ENCODE assay signal across 7 cellular contexts in genomic region chr1:160646711-160647328, GRCh38. TPM values are rescaled to one million over a fixed set of nuclear protein-coding genes. Genes with fewer than 3 reads are reported as not detected.
DNase-seq lines count a peak whose midpoint lies in the region; ATAC-seq and TF ChIP-seq lines count a peak whose summit lies in the region.

Gene SLAMF1 (minus strand): TSS chr1:160647044. CDS start chr1:160646945, 99 bp downstream.

- peak; percentile 95 for TF ChIP-seq POLR2A in GM18951 (IDR thresholded peaks at IDR 0.05; ENCODE audit: extremely low read depth, insufficient read depth, insufficient read length)

- intact Hi-C loops in PC-3 (cut with micrococcal nuclease), result no loop called here

- no peak for TF ChIP-seq CTCF in PC-3 (conservative IDR thresholded peaks at IDR 0.05; ENCODE audit: low read depth, low read length)

- H3K27me3 ChIP-seq in mucosa of rectum (ENCODE audit: control insufficient read depth in 2 of 2, insufficient read depth in 2 of 2, low read length in 2 of 2), result no peaks in the 10 kb centered on the region
- H3K27me3 ChIP-seq in PC-3 (ENCODE audit: low read length), result peaks cover 93% of the 10 kb centered on the region

- H3K4me1 ChIP-seq in mucosa of rectum (ENCODE audit: control insufficient read depth in 2 of 2, insufficient read depth in 2 of 2, low read length in 2 of 2) (peaks cover 0 to 4% of the 10 kb centered on the region in 2 donors), PC-3 (ENCODE audit: insufficient read depth, low read length) (no peaks in the 10 kb centered on the region)

- POLR2A ChIA-PET in PC-3 (lab: Charles Lee; ENCODE audit: unreplicated experiment), result no interaction called here

- ATAC-seq in HG02970 (IDR thresholded peaks at IDR 0.05; ENCODE audit: low FRiP score, unreplicated experiment), result peak; percentile 41
- ATAC-seq in PC-3, result no peak

- no peaks in the 10 kb centered on the region for H3K9me2 ChIP-seq in PC-3 (replicated peaks; ENCODE audit: low read length)

- no peak within 1 kb of the TSS for H2AFZ ChIP-seq in PC-3 (ENCODE audit: low read length)

- no peak within 1 kb of the TSS for H3K4me2 ChIP-seq in PC-3 (ENCODE audit: low read length)

- H3K9ac ChIP-seq in mucosa of rectum (ENCODE audit: low read depth in 1 of 2, low read length in 2 of 2), result peak within 1 kb of the TSS; percentile 21 to 48
- H3K9ac ChIP-seq in PC-3 (ENCODE audit: low read length), result no peak within 1 kb of the TSS

- in situ Hi-C loops in GM18951 (cut with MboI; ENCODE audit: low sequenced_read_pairs, unreplicated experiment), result no loop called here

- CTCF ChIA-PET in PC-3 (lab: Charles Lee), result no interaction called here

- H3K27ac ChIP-seq in mucosa of rectum (ENCODE audit: low read depth in 2 of 2, low read length in 2 of 2), result peak within 1 kb of the TSS; percentile 26 to 62
- no peak within 1 kb of the TSS for H3K27ac ChIP-seq in PC-3 (ENCODE audit: low read length)

- peak; percentile 57 for DNase-seq in UCSD-AML1 (lab: John Stamatoyannopoulos, UW; ENCODE audit: unreplicated experiment)
- no peak for DNase-seq in putamen (ENCODE audit: low spot score)
- DNase-seq in germinal center (ENCODE audit: low spot score), result no peak
- DNase-seq in PC-3, result no peak

- H4K20me1 ChIP-seq in PC-3 (ENCODE audit: low read length), result no peaks in the 10 kb centered on the region

- H3K36me3 ChIP-seq in mucosa of rectum (ENCODE audit: control insufficient read depth in 2 of 2, insufficient read depth in 2 of 2, low read length in 2 of 2) (no peaks in the 10 kb centered on the region), PC-3 (ENCODE audit: low read depth, low read length) (no peaks in the 10 kb centered on the region)

- no peaks in the 10 kb centered on the region for H3K9me3 ChIP-seq in mucosa of rectum (ENCODE audit: control insufficient read depth in 2 of 2, low read length in 2 of 2)
- no peaks in the 10 kb centered on the region for H3K9me3 ChIP-seq in PC-3 (ENCODE audit: low read length)

- H3K4me3 ChIP-seq in mucosa of rectum (ENCODE audit: low read length in 2 of 2) (peak within 1 kb of the TSS; percentile 44 to 72), PC-3 (ENCODE audit: low read length) (no peak within 1 kb of the TSS)

- no peaks in the 10 kb centered on the region for H3F3A ChIP-seq in PC-3 (ENCODE audit: low read length, unreplicated experiment)

- no peaks in the 10 kb centered on the region for H3K79me2 ChIP-seq in PC-3 (ENCODE audit: low read length)

- no TSS peak for BruUV-seq in PC-3 (replicated peaks; lab: Mats Ljungman, UMichigan)

RNA-seq across cellular contexts. Expression of gene SLAMF1, which starts in this region (rescaled TPM):
- not detected in 2 replicates for total RNA-seq in PC-3 (2014; rRNA removed)
